In genomic region chr20:53779822-53780221, GRCh38 we compare ENCODE assay signal across 2 cellular contexts.
TF ChIP-seq lines count a peak whose summit lies in the region.

No MANE protein-coding gene starts in this region.

TF ChIP-seq in HCT116, 20 proteins besides CTCF, POLR2A, EP300 and RAD21 (continued from another document):
- no peak for TF ChIP-seq ELF1 (IDR thresholded peaks at IDR 0.05; ENCODE audit: borderline replicate concordance, low read depth)
- no peak for TF ChIP-seq SRF (IDR thresholded peaks at IDR 0.05; ENCODE audit: low read depth)
- TF ChIP-seq ZFX (IDR thresholded peaks at IDR 0.05), result no peak
- TF ChIP-seq EZH2 (IDR thresholded peaks at IDR 0.05), result no peak
- no peak for TF ChIP-seq ATF3 (IDR thresholded peaks at IDR 0.05)
- no peak for TF ChIP-seq ZBTB33 (IDR thresholded peaks at IDR 0.05; ENCODE audit: extremely low read depth, insufficient replicate concordance, low read length)
- TF ChIP-seq CEBPB (IDR thresholded peaks at IDR 0.05; ENCODE audit: low read depth), result no peak
- TF ChIP-seq REST (IDR thresholded peaks at IDR 0.05; ENCODE audit: low read depth), result no peak
- no peak for TF ChIP-seq ZNF274 (IDR thresholded peaks at IDR 0.05; ENCODE audit: low read depth, low read length)
- no peak for TF ChIP-seq CBX3 (IDR thresholded peaks at IDR 0.05; ENCODE audit: low read depth)
- TF ChIP-seq TCF7L2 (IDR thresholded peaks at IDR 0.05; ENCODE audit: borderline replicate concordance, extremely low read depth, insufficient read depth, insufficient read length), result no peak
- no peak for TF ChIP-seq JUND (IDR thresholded peaks at IDR 0.05)

TF ChIP-seq in K562, 482 proteins besides CTCF, POLR2A, EP300 and RAD21 (continued from another document):
- TF ChIP-seq CEBPZ (IDR thresholded peaks at IDR 0.05; ENCODE audit: borderline replicate concordance, low read depth, low read length) (no peak), ZNF507 (tag; conservative IDR thresholded peaks at IDR 0.05) (no peak), ZNF165 (CRISPR knock-in tag; IDR thresholded peaks at IDR 0.05; ENCODE audit: borderline replicate concordance) (no peak), TARDBP (IDR thresholded peaks at IDR 0.05) (no peak), EWSR1 (IDR thresholded peaks at IDR 0.05; ENCODE audit: borderline replicate concordance, low read depth, partially characterized antibody) (peak; percentile 81), ZNF318 (IDR thresholded peaks at IDR 0.05; ENCODE audit: borderline replicate concordance in 1 of 2, low read depth in 1 of 2) (no peak), KDM2B (CRISPR knock-in tag; IDR thresholded peaks at IDR 0.05) (no peak), SRSF7 (optimal IDR thresholded peaks at IDR 0.05; ENCODE audit: low read depth, low read length) (no peak), ZNF347 (CRISPR knock-in tag; IDR thresholded peaks at IDR 0.05; ENCODE audit: low read depth) (no peak), FOXK2 (conservative IDR thresholded peaks at IDR 0.05 in 1 of 2, IDR thresholded peaks at IDR 0.05 in 1 of 2; ENCODE audit: low read depth in 2 of 2) (no peak), PBX2 (CRISPR knock-in tag; IDR thresholded peaks at IDR 0.05; ENCODE audit: low read depth) (no peak), PBX2 (tag; conservative IDR thresholded peaks at IDR 0.05; ENCODE audit: low read depth) (peak; percentile 38; the same call in 1 of the 2 replicates), CBFA2T3 (IDR thresholded peaks at IDR 0.05) (no peak), ZNF239 (CRISPR knock-in tag; IDR thresholded peaks at IDR 0.05) (no peak), ZC3H4 (CRISPR knock-in tag; IDR thresholded peaks at IDR 0.05; ENCODE audit: borderline replicate concordance) (no peak), CREB1 (IDR thresholded peaks at IDR 0.05) (no peak), CREB1 (CRISPR knock-in tag; IDR thresholded peaks at IDR 0.05) (no peak), C11orf30 (IDR thresholded peaks at IDR 0.05; ENCODE audit: low read depth) (no peak), DPF2 (IDR thresholded peaks at IDR 0.05) (no peak), ZNF274 (IDR thresholded peaks at IDR 0.05; ENCODE audit: borderline replicate concordance, low read depth, low read length) (no peak), SNRNP70 (optimal IDR thresholded peaks at IDR 0.05; ENCODE audit: low read depth, low read length) (no peak), ZNF639 (CRISPR knock-in tag; conservative IDR thresholded peaks at IDR 0.05 in 1 of 2, IDR thresholded peaks at IDR 0.05 in 1 of 2) (no peak), MEIS2 (IDR thresholded peaks at IDR 0.05; ENCODE audit: partially characterized antibody) (peak; percentile 83), CBX3 (IDR thresholded peaks at IDR 0.05; ENCODE audit: borderline replicate concordance in 1 of 2, low read length in 2 of 2) (no peak), SUPT5H (IDR thresholded peaks at IDR 0.05) (no peak)
